ENCODE assay signal across 8 cellular contexts in the genomic region with DNA sequence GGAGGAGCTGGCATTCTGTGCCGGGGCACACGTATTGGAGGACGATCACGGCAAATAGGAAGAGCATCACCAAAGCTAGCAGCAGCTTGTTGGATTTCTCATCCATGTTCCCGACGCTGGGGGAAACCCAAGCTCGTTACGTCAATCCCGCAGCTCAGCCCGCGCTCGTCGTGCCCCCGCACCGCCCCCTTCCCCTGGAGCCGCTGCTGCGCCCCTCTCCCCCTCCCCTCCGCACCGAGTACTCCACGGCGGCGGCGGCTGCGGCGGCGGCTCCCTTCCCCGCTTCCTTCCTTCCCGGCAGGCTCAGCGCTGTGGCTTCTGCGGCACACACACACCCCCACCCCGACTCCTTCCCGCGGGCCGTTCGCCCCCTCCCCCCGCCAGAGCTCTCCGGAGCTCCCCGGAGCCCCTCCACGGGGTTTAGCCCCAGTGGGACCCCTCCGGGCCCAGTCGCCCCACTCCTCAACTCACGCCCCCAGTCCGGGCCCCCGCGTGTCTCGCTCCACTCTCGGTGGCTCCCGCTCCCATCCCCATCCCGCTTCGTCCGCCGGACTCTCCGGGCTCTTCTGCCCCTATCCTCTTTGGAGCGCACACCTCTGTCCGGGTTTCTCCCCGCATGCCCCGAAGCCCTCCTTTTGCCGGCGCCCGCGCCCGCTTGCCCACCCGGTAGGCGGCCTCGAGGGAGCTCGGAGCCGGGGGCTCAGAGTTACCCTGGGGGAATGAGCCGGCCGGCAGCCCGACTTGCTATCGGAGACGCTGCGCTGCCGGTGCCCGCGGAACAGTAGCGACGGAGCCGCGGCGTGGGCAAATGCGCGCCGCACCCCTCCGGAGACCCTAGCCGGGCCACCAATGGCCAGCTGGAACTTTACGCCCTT. TPM values are rescaled to one million over a fixed set of nuclear protein-coding genes. Genes with fewer than 3 reads are reported as not detected.
DNase-seq lines count a peak whose midpoint lies in the region; ATAC-seq and TF ChIP-seq lines count a peak whose summit lies in the region.

No MANE protein-coding gene starts in this region.

- peak overlapping the region in 9 of 10 donors; percentile 28 to 55 (median 45) for H3K4me3 ChIP-seq in heart right ventricle

- no peak for TF ChIP-seq CTCF in heart right ventricle (IDR thresholded peaks at IDR 0.05)

- peak in 5 of 8 donors; percentile 12 to 48 (median 38) for ATAC-seq in heart right ventricle
- ATAC-seq in sciatic nerve: peak; percentile 29
- no peak for ATAC-seq in HG02642 (IDR thresholded peaks at IDR 0.05; ENCODE audit: poor library complexity, unreplicated experiment)
- no peak for ATAC-seq in HG03571 (IDR thresholded peaks at IDR 0.05; ENCODE audit: unreplicated experiment)
- no peak for ATAC-seq in HG02852 (IDR thresholded peaks at IDR 0.05; ENCODE audit: unreplicated experiment)

- peaks cover 0 to 88% (median 31%) of the 10 kb centered on the region in 7 donors for H3K27me3 ChIP-seq in heart right ventricle

- intact Hi-C loops in heart right ventricle (cut with DNase I) (loop anchor here in 3 of 10 donors (10.0 kb wide), 1 partner anchor 213 kb away; no protein-coding TSS in a partner anchor), sciatic nerve (cut with DNase I) (no loop called here)

- 0 to 1% methylated on average over 26 to 72 of the region's 87 CpGs for WGBS in heart right ventricle, 2 donors

- H3K27ac ChIP-seq in heart right ventricle: no peak overlapping the region

- CTCF ChIA-PET in HEK293T (lab: Yijun Ruan, JAX): interaction anchor here (1.5 to 1.7 kb wide), 2 partner anchors 9 to 205 kb away, joined by 3 to 9 read pairs; no protein-coding TSS in a partner anchor

- H3K36me3 ChIP-seq in heart right ventricle: no peaks in the 10 kb centered on the region

- DNase-seq in HEK293T (ENCODE audit: extremely low spot score) (peak; percentile 62), UCSD-AML1 (lab: John Stamatoyannopoulos, UW; ENCODE audit: unreplicated experiment) (peak; percentile 37), heart right ventricle (peak in 1 of 2 donors; percentile 6), sciatic nerve (ENCODE audit: low spot score) (no peak), NCI-H2107 (lab: John Stamatoyannopoulos, UW) (no peak)

- POLR2A ChIA-PET in HEK293T (lab: Yijun Ruan, JAX): interaction anchor here (0.9 to 1.6 kb wide), 4 partner anchors 9 to 80 kb away, joined by 3 to 5 read pairs (median 4); no protein-coding TSS in a partner anchor

- H3K4me1 ChIP-seq in heart right ventricle: peaks cover 0 to 26% (median 5%) of the 10 kb centered on the region in 9 donors

- H3K9me3 ChIP-seq in heart right ventricle: no peaks in the 10 kb centered on the region

TF ChIP-seq in HEK293T, 16 proteins besides CTCF, POLR2A, EP300 and RAD21:
- TF ChIP-seq NFRKB (IDR thresholded peaks at IDR 0.05): no peak
- TF ChIP-seq LEF1 (IDR thresholded peaks at IDR 0.05; ENCODE audit: borderline replicate concordance): no peak
- no peak for TF ChIP-seq ARNT (IDR thresholded peaks at IDR 0.05)
- TF ChIP-seq ZNF384 (IDR thresholded peaks at IDR 0.05): no peak
- no peak for TF ChIP-seq FOXM1 (IDR thresholded peaks at IDR 0.05; ENCODE audit: borderline replicate concordance)
- TF ChIP-seq TARDBP (IDR thresholded peaks at IDR 0.05): no peak
- TF ChIP-seq L3MBTL2 (conservative IDR thresholded peaks at IDR 0.05): no peak
- no peak for TF ChIP-seq BHLHE40 (IDR thresholded peaks at IDR 0.05; ENCODE audit: borderline replicate concordance)
- TF ChIP-seq HDGF (IDR thresholded peaks at IDR 0.05; ENCODE audit: borderline replicate concordance): no peak
- TF ChIP-seq, protein P1, sequence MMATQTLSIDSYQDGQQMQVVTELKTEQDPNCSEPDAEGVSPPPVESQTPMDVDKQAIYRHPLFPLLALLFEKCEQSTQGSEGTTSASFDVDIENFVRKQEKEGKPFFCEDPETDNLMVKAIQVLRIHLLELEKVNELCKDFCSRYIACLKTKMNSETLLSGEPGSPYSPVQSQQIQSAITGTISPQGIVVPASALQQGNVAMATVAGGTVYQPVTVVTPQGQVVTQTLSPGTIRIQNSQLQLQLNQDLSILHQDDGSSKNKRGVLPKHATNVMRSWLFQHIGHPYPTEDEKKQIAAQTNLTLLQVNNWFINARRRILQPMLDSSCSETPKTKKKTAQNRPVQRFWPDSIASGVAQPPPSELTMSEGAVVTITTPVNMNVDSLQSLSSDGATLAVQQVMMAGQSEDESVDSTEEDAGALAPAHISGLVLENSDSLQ (IDR thresholded peaks at IDR 0.05): no peak
- TF ChIP-seq SP1 (IDR thresholded peaks at IDR 0.05): no peak
- no peak for TF ChIP-seq SUZ12 (IDR thresholded peaks at IDR 0.05)
- TF ChIP-seq ELF4 (IDR thresholded peaks at IDR 0.05): no peak

RNA-seq across cellular contexts. Expression of gene HS6ST2, which starts 1.0 kb away (rescaled TPM):
- 1 to 10 TPM in 1 of 10 donors, under 1 TPM in 7, not detected in 2; 0.13 to 1.2 (median 0.25) TPM for total RNA-seq in heart right ventricle
- polyA plus RNA-seq in heart right ventricle: under 1 TPM in 1 of 2 donors, not detected in 1; 0.26 TPM
- total RNA-seq in sciatic nerve: 0.36 TPM

Comparison
In these comparisons a context has a peak if more than half of its experiments do, and no peak if none do; other contexts are left out.
1. DNase-seq: peak in HEK293T (single experiment) and UCSD-AML1 (single experiment); none in sciatic nerve (single experiment) and NCI-H2107 (single experiment).
2. ATAC-seq: peak in heart right ventricle (5 of 8) and sciatic nerve (single experiment); none in HG02642 (single experiment), HG03571 (single experiment) and HG02852 (single experiment).